1 cellular context compared by ENCODE assay signal in the genomic region with DNA sequence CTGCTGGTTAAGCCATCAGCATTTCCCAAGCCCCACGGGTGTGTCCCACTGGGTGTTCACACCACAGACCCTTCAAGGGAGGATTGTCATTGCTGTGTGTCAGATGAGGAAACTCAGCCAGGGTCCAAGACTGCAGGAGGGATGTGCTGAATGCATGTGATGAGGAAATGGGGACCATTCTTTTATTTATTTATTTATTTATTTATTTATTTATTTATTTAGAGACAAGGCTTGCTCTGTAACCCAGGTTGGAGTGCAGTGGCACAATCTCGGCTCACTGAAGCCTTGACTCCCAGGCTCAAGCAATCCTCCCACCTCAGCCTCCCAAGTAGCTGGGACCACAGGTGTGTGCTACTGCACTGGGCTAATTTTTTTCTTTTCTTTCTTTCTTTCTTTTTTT.
A peak's percentile ranks its signal among the peaks of the same experiment; 100 is the strongest.
TF ChIP-seq lines count a peak whose summit lies in the region.

No MANE protein-coding gene starts in this region.

TF ChIP-seq in HEK293, 187 proteins besides CTCF, POLR2A, EP300 and RAD21 (continued from another document and continues in another):
- TF ChIP-seq ZNF560 (tag by site-specific recombination; IDR thresholded peaks at IDR 0.05; ENCODE audit: borderline replicate concordance): peak; percentile 50; the same call in 1 of the 2 replicates
- TF ChIP-seq ZNF555 (tag by site-specific recombination; conservative IDR thresholded peaks at IDR 0.05): no peak; the same call in 1 of the 2 replicates
- peak; percentile 77 for TF ChIP-seq ZNF266 (tag by site-specific recombination; IDR thresholded peaks at IDR 0.05; ENCODE audit: low read depth)
- no peak for TF ChIP-seq ZNF23 (tag by site-specific recombination; IDR thresholded peaks at IDR 0.05; ENCODE audit: borderline replicate concordance)
- TF ChIP-seq, protein P1, sequence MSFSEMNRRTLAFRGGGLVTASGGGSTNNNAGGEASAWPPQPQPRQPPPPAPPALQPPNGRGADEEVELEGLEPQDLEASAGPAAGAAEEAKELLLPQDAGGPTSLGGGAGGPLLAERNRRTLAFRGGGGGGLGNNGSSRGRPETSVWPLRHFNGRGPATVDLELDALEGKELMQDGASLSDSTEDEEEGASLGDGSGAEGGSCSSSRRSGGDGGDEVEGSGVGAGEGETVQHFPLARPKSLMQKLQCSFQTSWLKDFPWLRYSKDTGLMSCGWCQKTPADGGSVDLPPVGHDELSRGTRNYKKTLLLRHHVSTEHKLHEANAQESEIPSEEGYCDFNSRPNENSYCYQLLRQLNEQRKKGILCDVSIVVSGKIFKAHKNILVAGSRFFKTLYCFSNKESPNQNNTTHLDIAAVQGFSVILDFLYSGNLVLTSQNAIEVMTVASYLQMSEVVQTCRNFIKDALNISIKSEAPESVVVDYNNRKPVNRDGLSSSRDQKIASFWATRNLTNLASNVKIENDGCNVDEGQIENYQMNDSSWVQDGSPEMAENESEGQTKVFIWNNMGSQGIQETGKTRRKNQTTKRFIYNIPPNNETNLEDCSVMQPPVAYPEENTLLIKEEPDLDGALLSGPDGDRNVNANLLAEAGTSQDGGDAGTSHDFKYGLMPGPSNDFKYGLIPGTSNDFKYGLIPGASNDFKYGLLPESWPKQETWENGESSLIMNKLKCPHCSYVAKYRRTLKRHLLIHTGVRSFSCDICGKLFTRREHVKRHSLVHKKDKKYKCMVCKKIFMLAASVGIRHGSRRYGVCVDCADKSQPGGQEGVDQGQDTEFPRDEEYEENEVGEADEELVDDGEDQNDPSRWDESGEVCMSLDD (tag by site-specific recombination; IDR thresholded peaks at IDR 0.05): no peak
- peak; percentile 59 for TF ChIP-seq ZNF433 (tag by site-specific recombination; IDR thresholded peaks at IDR 0.05; ENCODE audit: low read depth)
- no peak for TF ChIP-seq ZNF280D (tag by site-specific recombination; IDR thresholded peaks at IDR 0.05)
- no peak for TF ChIP-seq ZNF544 (tag by site-specific recombination; IDR thresholded peaks at IDR 0.05)
- TF ChIP-seq ZNF24 (tag by site-specific recombination; IDR thresholded peaks at IDR 0.05): no peak
- no peak for TF ChIP-seq GLIS2 (tag by site-specific recombination; IDR thresholded peaks at IDR 0.05)
- TF ChIP-seq, protein P2, sequence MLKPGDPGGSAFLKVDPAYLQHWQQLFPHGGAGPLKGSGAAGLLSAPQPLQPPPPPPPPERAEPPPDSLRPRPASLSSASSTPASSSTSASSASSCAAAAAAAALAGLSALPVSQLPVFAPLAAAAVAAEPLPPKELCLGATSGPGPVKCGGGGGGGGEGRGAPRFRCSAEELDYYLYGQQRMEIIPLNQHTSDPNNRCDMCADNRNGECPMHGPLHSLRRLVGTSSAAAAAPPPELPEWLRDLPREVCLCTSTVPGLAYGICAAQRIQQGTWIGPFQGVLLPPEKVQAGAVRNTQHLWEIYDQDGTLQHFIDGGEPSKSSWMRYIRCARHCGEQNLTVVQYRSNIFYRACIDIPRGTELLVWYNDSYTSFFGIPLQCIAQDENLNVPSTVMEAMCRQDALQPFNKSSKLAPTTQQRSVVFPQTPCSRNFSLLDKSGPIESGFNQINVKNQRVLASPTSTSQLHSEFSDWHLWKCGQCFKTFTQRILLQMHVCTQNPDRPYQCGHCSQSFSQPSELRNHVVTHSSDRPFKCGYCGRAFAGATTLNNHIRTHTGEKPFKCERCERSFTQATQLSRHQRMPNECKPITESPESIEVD (tag by site-specific recombination; IDR thresholded peaks at IDR 0.05): no peak
- no peak for TF ChIP-seq RBAK (tag by site-specific recombination; IDR thresholded peaks at IDR 0.05)
- no peak for TF ChIP-seq ZNF701 (tag by site-specific recombination; IDR thresholded peaks at IDR 0.05)
- no peak for TF ChIP-seq ZNF670 (tag by site-specific recombination; IDR thresholded peaks at IDR 0.05; ENCODE audit: low read depth)
- no peak for TF ChIP-seq ZNF521 (tag by site-specific recombination; IDR thresholded peaks at IDR 0.05)
- TF ChIP-seq, protein P3, sequence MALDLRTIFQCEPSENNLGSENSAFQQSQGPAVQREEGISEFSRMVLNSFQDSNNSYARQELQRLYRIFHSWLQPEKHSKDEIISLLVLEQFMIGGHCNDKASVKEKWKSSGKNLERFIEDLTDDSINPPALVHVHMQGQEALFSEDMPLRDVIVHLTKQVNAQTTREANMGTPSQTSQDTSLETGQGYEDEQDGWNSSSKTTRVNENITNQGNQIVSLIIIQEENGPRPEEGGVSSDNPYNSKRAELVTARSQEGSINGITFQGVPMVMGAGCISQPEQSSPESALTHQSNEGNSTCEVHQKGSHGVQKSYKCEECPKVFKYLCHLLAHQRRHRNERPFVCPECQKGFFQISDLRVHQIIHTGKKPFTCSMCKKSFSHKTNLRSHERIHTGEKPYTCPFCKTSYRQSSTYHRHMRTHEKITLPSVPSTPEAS (tag by site-specific recombination; IDR thresholded peaks at IDR 0.05): no peak
- no peak for TF ChIP-seq ZNF621 (tag by site-specific recombination; IDR thresholded peaks at IDR 0.05)
- TF ChIP-seq, protein P4, sequence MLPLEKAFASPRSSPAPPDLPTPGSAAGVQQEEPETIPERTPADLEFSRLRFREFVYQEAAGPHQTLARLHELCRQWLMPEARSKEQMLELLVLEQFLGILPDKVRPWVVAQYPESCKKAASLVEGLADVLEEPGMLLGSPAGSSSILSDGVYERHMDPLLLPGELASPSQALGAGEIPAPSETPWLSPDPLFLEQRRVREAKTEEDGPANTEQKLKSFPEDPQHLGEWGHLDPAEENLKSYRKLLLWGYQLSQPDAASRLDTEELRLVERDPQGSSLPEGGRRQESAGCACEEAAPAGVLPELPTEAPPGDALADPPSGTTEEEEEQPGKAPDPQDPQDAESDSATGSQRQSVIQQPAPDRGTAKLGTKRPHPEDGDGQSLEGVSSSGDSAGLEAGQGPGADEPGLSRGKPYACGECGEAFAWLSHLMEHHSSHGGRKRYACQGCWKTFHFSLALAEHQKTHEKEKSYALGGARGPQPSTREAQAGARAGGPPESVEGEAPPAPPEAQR (tag by site-specific recombination; IDR thresholded peaks at IDR 0.05): no peak
- no peak for TF ChIP-seq ZNF133 (tag by site-specific recombination; IDR thresholded peaks at IDR 0.05)
- TF ChIP-seq, protein P5, sequence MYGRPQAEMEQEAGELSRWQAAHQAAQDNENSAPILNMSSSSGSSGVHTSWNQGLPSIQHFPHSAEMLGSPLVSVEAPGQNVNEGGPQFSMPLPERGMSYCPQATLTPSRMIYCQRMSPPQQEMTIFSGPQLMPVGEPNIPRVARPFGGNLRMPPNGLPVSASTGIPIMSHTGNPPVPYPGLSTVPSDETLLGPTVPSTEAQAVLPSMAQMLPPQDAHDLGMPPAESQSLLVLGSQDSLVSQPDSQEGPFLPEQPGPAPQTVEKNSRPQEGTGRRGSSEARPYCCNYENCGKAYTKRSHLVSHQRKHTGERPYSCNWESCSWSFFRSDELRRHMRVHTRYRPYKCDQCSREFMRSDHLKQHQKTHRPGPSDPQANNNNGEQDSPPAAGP (tag by site-specific recombination; IDR thresholded peaks at IDR 0.05): no peak
- TF ChIP-seq ZNF510 (tag by site-specific recombination; IDR thresholded peaks at IDR 0.05; ENCODE audit: insufficient replicate concordance): peak; percentile 17
- no peak for TF ChIP-seq MZF1 (tag by site-specific recombination; IDR thresholded peaks at IDR 0.05; ENCODE audit: borderline replicate concordance)
- no peak for TF ChIP-seq ZNF121 (tag by site-specific recombination; IDR thresholded peaks at IDR 0.05)
- TF ChIP-seq KLF9 (tag by site-specific recombination; IDR thresholded peaks at IDR 0.05; ENCODE audit: low read depth): no peak
- TF ChIP-seq ZNF692 (tag by site-specific recombination; IDR thresholded peaks at IDR 0.05): no peak
- TF ChIP-seq ZNF2 (tag by site-specific recombination; IDR thresholded peaks at IDR 0.05): no peak
- TF ChIP-seq ZNF660 (tag by site-specific recombination; IDR thresholded peaks at IDR 0.05): no peak
- TF ChIP-seq HOXA7 (CRISPR knock-in tag; IDR thresholded peaks at IDR 0.05; ENCODE audit: borderline replicate concordance): no peak
- TF ChIP-seq TRIM28 (IDR thresholded peaks at IDR 0.05; ENCODE audit: borderline replicate concordance, low read length): no peak
- 0 out of 2 replicates have a peak, but pooled peaks have one; percentile 28 for TF ChIP-seq ZNF223 (tag by site-specific recombination; IDR thresholded peaks at IDR 0.05)
- TF ChIP-seq, protein P6, sequence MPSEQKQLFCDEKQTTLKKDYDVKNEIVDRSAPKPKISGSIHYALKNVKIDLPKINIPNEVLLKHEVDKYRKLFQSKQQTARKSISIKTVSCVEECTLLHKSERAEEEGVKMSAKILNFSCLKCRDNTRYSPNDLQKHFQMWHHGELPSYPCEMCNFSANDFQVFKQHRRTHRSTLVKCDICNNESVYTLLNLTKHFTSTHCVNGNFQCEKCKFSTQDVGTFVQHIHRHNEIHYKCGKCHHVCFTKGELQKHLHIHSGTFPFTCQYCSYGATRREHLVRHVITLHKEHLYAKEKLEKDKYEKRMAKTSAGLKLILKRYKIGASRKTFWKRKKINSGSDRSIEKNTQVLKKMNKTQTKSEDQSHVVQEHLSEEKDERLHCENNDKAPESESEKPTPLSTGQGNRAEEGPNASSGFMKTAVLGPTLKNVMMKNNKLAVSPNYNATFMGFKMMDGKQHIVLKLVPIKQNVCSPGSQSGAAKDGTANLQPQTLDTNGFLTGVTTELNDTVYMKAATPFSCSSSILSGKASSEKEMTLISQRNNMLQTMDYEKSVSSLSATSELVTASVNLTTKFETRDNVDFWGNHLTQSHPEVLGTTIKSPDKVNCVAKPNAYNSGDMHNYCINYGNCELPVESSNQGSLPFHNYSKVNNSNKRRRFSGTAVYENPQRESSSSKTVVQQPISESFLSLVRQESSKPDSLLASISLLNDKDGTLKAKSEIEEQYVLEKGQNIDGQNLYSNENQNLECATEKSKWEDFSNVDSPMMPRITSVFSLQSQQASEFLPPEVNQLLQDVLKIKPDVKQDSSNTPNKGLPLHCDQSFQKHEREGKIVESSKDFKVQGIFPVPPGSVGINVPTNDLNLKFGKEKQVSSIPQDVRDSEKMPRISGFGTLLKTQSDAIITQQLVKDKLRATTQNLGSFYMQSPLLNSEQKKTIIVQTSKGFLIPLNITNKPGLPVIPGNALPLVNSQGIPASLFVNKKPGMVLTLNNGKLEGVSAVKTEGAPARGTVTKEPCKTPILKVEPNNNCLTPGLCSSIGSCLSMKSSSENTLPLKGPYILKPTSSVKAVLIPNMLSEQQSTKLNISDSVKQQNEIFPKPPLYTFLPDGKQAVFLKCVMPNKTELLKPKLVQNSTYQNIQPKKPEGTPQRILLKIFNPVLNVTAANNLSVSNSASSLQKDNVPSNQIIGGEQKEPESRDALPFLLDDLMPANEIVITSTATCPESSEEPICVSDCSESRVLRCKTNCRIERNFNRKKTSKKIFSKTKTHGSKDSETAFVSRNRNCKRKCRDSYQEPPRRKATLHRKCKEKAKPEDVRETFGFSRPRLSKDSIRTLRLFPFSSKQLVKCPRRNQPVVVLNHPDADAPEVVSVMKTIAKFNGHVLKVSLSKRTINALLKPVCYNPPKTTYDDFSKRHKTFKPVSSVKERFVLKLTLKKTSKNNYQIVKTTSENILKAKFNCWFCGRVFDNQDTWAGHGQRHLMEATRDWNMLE (tag by site-specific recombination; conservative IDR thresholded peaks at IDR 0.05; ENCODE audit: low read depth): peak; percentile 93
- no peak for TF ChIP-seq INSM2 (tag by site-specific recombination; IDR thresholded peaks at IDR 0.05)
- TF ChIP-seq ZNF488 (tag by site-specific recombination; IDR thresholded peaks at IDR 0.05): no peak
- no peak for TF ChIP-seq SP3 (tag by site-specific recombination; IDR thresholded peaks at IDR 0.05)
- no peak for TF ChIP-seq ZNF239 (tag by site-specific recombination; IDR thresholded peaks at IDR 0.05)
- TF ChIP-seq ZEB2 (tag by site-specific recombination; IDR thresholded peaks at IDR 0.05): no peak
- TF ChIP-seq GLIS1 (tag by site-specific recombination; IDR thresholded peaks at IDR 0.05): no peak
